Comparison of ENCODE assay signal across 15 cellular contexts in the genomic region with DNA sequence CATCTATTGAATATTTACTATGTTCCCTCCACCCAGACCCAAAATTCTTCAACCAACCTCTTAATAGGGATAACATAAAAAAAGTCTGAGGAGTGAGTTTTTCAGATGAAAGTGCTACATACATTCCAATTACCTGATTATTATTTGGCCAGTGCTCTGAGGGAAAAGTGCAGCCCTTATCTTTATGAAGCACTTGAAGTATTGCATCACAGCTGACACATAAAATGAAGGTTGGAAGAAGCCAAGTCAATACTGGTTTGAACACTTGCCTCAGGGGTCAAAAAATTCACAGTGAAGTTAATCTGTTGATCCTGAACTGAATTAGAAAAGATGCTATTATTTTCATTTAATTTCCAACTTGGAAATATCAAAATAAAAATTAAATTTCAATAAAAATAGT.
DNase-seq lines count a peak whose midpoint lies in the region; ATAC-seq, FAIRE-seq and TF ChIP-seq lines count a peak whose summit lies in the region.
"Had no signal": no experiment of that assay in that cellular context is flagged by ENCODE, and none has a peak within 500 bp of the region (broad histone marks: within the 10 kb centered on the region; RNA-seq: fewer than 3 reads in every experiment).

No MANE protein-coding gene starts in this region.

- ATAC-seq in pancreas: peak; percentile 58 to 77 (median 60)
- ATAC-seq in GM18519 (IDR thresholded peaks at IDR 0.05; ENCODE audit: low FRiP score, unreplicated experiment): no peak
- ATAC-seq: sciatic nerve had no signal

- peaks cover 88% of the 10 kb centered on the region for H3K4me1 Mint-ChIP-seq in activated naive CD4-positive, alpha-beta T cell treated with anti-CD3 and anti-CD28 coated beads for 36 hours (ENCODE audit: low read depth)

- FAIRE-seq in pancreas (lab: Jason Lieb, UNC): no peak

- no peaks in the 10 kb centered on the region for H3K27me3 Mint-ChIP-seq in activated naive CD4-positive, alpha-beta T cell treated with anti-CD3 and anti-CD28 coated beads for 36 hours (ENCODE audit: low read depth)

- H3K4me1 ChIP-seq in pancreas: peaks cover 0 to 16% (median 10%) of the 10 kb centered on the region in 3 donors

- H3K27ac Mint-ChIP-seq in activated naive CD4-positive, alpha-beta T cell treated with anti-CD3 and anti-CD28 coated beads for 36 hours: peak overlapping the region; percentile 78

- TF ChIP-seq CTCF in choroid plexus epithelial cell (conservative IDR thresholded peaks at IDR 0.05; ENCODE audit: low read depth, low read length) (no peak), pancreas (IDR thresholded peaks at IDR 0.05) (no peak)

- H3K9me3 ChIP-seq in pancreas: no peaks in the 10 kb centered on the region
- H3K9me3 ChIP-seq: tibial nerve had no signal

- CTCF ChIA-PET in activated naive CD4-positive, alpha-beta T cell treated with anti-CD3 and anti-CD28 coated beads for 36 hours (lab: Charles Lee): no interaction called here

- H3K4me3 Mint-ChIP-seq in activated naive CD4-positive, alpha-beta T cell treated with anti-CD3 and anti-CD28 coated beads for 36 hours: peak overlapping the region; percentile 60

- H3K4me3 ChIP-seq in choroid plexus epithelial cell (ENCODE audit: low read depth, low read length) (no peak overlapping the region), pancreas (no peak overlapping the region)
- H3K4me3 ChIP-seq: tibial nerve had no signal

- no peak for DNase-seq in activated naive CD4-positive, alpha-beta T cell treated with anti-CD3 and anti-CD28 coated beads for 36 hours
- DNase-seq in activated naive CD4-positive, alpha-beta T cell treated with anti-CD3 and anti-CD28 coated beads, Interleukin-2, amount 50 U/mL, for 16 hours: no peak
- peak; percentile 44 for DNase-seq in NCI-H510A treated with DMSO at 0.1 percent for 48 hours (lab: John Stamatoyannopoulos, UW)
- DNase-seq in choroid plexus epithelial cell (ENCODE audit: low read depth): peak; percentile 53
- DNase-seq in pancreas: no peak
- no peak for DNase-seq in activated effector memory CD4-positive, alpha-beta T cell treated with Interleukin-2 at 50 U/mL for 16 hours
- no peak for DNase-seq in H4 (ENCODE audit: low spot score)
- DNase-seq: activated gamma-delta T cell treated with Interleukin-2 at 50 U/mL for 16 hours, KBM-7, NCI-H2171 treated with DMSO at 0.1 percent for 48 hours, SHP77, WERI-Rb-1 had no signal

- intact Hi-C loops in activated naive CD4-positive, alpha-beta T cell treated with anti-CD3 and anti-CD28 coated beads for 36 hours (cut with micrococcal nuclease): no loop called here
- intact Hi-C loops in pancreas (cut with DNase I): no loop called here

- no peaks in the 10 kb centered on the region for H3K36me3 ChIP-seq in pancreas
- H3K36me3 ChIP-seq: tibial nerve, WERI-Rb-1 had no signal

- H3K36me3 Mint-ChIP-seq in activated naive CD4-positive, alpha-beta T cell treated with anti-CD3 and anti-CD28 coated beads for 36 hours (ENCODE audit: low read depth): peaks cover 13% of the 10 kb centered on the region

- no peaks in the 10 kb centered on the region for H3K9me3 Mint-ChIP-seq in activated naive CD4-positive, alpha-beta T cell treated with anti-CD3 and anti-CD28 coated beads for 36 hours

- no peaks in the 10 kb centered on the region for H3K27me3 ChIP-seq in pancreas
- H3K27me3 ChIP-seq: tibial nerve had no signal

- no peak overlapping the region for H3K27ac ChIP-seq in pancreas
- H3K27ac ChIP-seq: tibial nerve, WERI-Rb-1 had no signal

Comparison
In these comparisons a context has a peak if more than half of its experiments do, and no peak if none do; other contexts are left out.
1. DNase-seq: peak in NCI-H510A treated with DMSO at 0.1 percent for 48 hours (single experiment) and choroid plexus epithelial cell (single experiment); none in activated naive CD4-positive, alpha-beta T cell treated with anti-CD3 and anti-CD28 coated beads for 36 hours (single experiment), activated naive CD4-positive, alpha-beta T cell treated with anti-CD3 and anti-CD28 coated beads, Interleukin-2, amount 50 U/mL, for 16 hours (single experiment), pancreas (0 of 6), activated effector memory CD4-positive, alpha-beta T cell treated with Interleukin-2 at 50 U/mL for 16 hours (single experiment) and H4 (single experiment).